In genomic region chr5:62029303-62029702, GRCh38 we compare ENCODE assay signal across 26 cellular contexts.
A peak's percentile ranks its signal among the peaks of the same experiment; 100 is the strongest.
DNase-seq lines count a peak whose midpoint lies in the region; ATAC-seq, FAIRE-seq and TF ChIP-seq lines count a peak whose summit lies in the region.
"Had no signal": no experiment of that assay in that cellular context is flagged by ENCODE, and none has a peak within 500 bp of the region (broad histone marks: within the 10 kb centered on the region; RNA-seq: fewer than 3 reads in every experiment).

No MANE protein-coding gene starts in this region.

- CTCF ChIA-PET in H1 (lab: Charles Lee; ENCODE audit: partially characterized antibody), result no interaction called here
- CTCF ChIA-PET in activated CD8-positive, alpha-beta T cell treated with anti-CD3 and anti-CD28 coated beads for 36 hours (lab: Charles Lee), result no interaction called here

- no peak overlapping the region for H2BK5ac ChIP-seq in H1 (ENCODE audit: low read depth, low read length)

- H3K4me3 ChIP-seq in AG10803 (ENCODE audit: low read length) (no peak overlapping the region), H1 (ENCODE audit: extremely low read depth in 1 of 4, insufficient read depth in 2 of 4, low read depth in 3 of 4, low read length in 4 of 4) (no peak overlapping the region)
- no peak overlapping the region for H3K4me3 ChIP-seq in effector memory CD4-positive, alpha-beta T cell (ENCODE audit: insufficient read depth, low read depth, low read length, poor library complexity, severe bottlenecking)
- H3K4me3 ChIP-seq: heart left ventricle, upper lobe of left lung had no signal

- peak; percentile 6 for DNase-seq in AG10803 (ENCODE audit: low read depth)
- DNase-seq in M059J (ENCODE audit: low read depth), result peak; percentile 28
- DNase-seq in H1 (ENCODE audit: low read depth in 1 of 2, low spot score in 2 of 2), result no peak
- DNase-seq in myocyte (ENCODE audit: low read depth), result peak; percentile 21
- no peak for DNase-seq in COLO668 (lab: John Stamatoyannopoulos, UW; ENCODE audit: unreplicated experiment)
- DNase-seq in activated CD8-positive, alpha-beta T cell treated with anti-CD3 and anti-CD28 coated beads for 36 hours, result no peak
- no peak for DNase-seq in effector memory CD4-positive, alpha-beta T cell
- DNase-seq: ACHN; activated effector memory CD4-positive, alpha-beta T cell treated with Interleukin-2 at 50 U/mL for 16 hours; aorta; CD4-positive, alpha-beta T cell; DND-41; erythroblast; heart left ventricle; immature natural killer cell; MM.1S; NCI-H187 treated with DMSO at 0.1 percent for 48 hours; NCI-H446; SHP77 treated with DMSO at 0.1 percent for 48 hours; stimulated activated naive CD4-positive, alpha-beta T cell treated with Interleukin-2 at 50 U/mL for 16 hours; upper lobe of left lung had no signal

- H3K27ac Mint-ChIP-seq in activated CD8-positive, alpha-beta T cell treated with anti-CD3 and anti-CD28 coated beads for 36 hours, result no peak overlapping the region
- H3K27ac Mint-ChIP-seq: CD4-positive, alpha-beta T cell; immature natural killer cell; memory B cell; nephron had no signal

- no peak overlapping the region for H3K27ac ChIP-seq in H1 (ENCODE audit: low read depth, low read length)
- H3K27ac ChIP-seq in effector memory CD4-positive, alpha-beta T cell (ENCODE audit: insufficient read depth, low read length, poor library complexity, severe bottlenecking), result no peak overlapping the region
- H3K27ac ChIP-seq: heart left ventricle, upper lobe of left lung had no signal

- no peak for FAIRE-seq in H1 (lab: Jason Lieb, UNC)
- FAIRE-seq: colon had no signal

- no peaks in the 10 kb centered on the region for H3K79me2 ChIP-seq in H1 (ENCODE audit: control insufficient read depth in 1 of 2, insufficient read depth in 2 of 2, low read length in 2 of 2)

- no peak for TF ChIP-seq POLR2A in H1 (IDR thresholded peaks at IDR 0.05; ENCODE audit: control extremely low read depth in 1 of 2, low read depth in 2 of 2, low read length in 2 of 2)

- H4K91ac ChIP-seq in H1 (replicated peaks; ENCODE audit: insufficient read length, low read length), result no peak overlapping the region

- no peaks in the 10 kb centered on the region for H3K23me2 ChIP-seq in H1 (ENCODE audit: low read depth, low read length)

- no peak overlapping the region for H2BK20ac ChIP-seq in H1 (ENCODE audit: low read length)

- H3K4me1 Mint-ChIP-seq in activated CD8-positive, alpha-beta T cell treated with anti-CD3 and anti-CD28 coated beads for 36 hours (ENCODE audit: low read depth), result no peaks in the 10 kb centered on the region
- H3K4me1 Mint-ChIP-seq: immature natural killer cell, memory B cell, nephron had no signal

- no peaks in the 10 kb centered on the region for H3K4me1 ChIP-seq in H1 (replicated peaks in 1 of 4; ENCODE audit: control insufficient read depth in 3 of 4, insufficient read depth in 4 of 4, low read length in 3 of 4)
- no peaks in the 10 kb centered on the region for H3K4me1 ChIP-seq in effector memory CD4-positive, alpha-beta T cell (ENCODE audit: control insufficient read depth, insufficient read depth, low read length, poor library complexity, severe bottlenecking)
- H3K4me1 ChIP-seq: heart left ventricle, upper lobe of left lung had no signal

- 98% methylated on average over 2 of the region's 2 CpGs; no CpG with 5 or more reads in 1 of the 2 experiments for WGBS in H1 (ENCODE audit: extremely low coverage in 1 of 2, insufficient coverage in 1 of 2, insufficient read length in 1 of 2, insufficient replicate concordance in 2 of 2, low coverage in 1 of 2, low lambda C conversion rate in 2 of 2, missing lambda C conversion rate in 1 of 2), 2 experiments

- no peak overlapping the region for H3K56ac ChIP-seq in H1 (replicated peaks; ENCODE audit: insufficient read length, low read depth, low read length)

- H4K5ac ChIP-seq in H1 (ENCODE audit: insufficient read length, low read depth, low read length), result no peak overlapping the region

- no peaks in the 10 kb centered on the region for H3K9me3 Mint-ChIP-seq in activated CD8-positive, alpha-beta T cell treated with anti-CD3 and anti-CD28 coated beads for 36 hours
- H3K9me3 Mint-ChIP-seq: memory B cell had no signal

- TF ChIP-seq CTCF in AG10803 (conservative IDR thresholded peaks at IDR 0.05; ENCODE audit: low read length), result no peak
- no peak for TF ChIP-seq CTCF in H1 (IDR thresholded peaks at IDR 0.05; ENCODE audit: control extremely low read depth in 1 of 3, insufficient read depth in 1 of 3, low read depth in 1 of 3, low read length in 3 of 3)
- no peak for TF ChIP-seq CTCF in activated CD8-positive, alpha-beta T cell treated with anti-CD3 and anti-CD28 coated beads for 36 hours (IDR thresholded peaks at IDR 0.05)

- H3K23ac ChIP-seq in H1 (ENCODE audit: insufficient read length), result no peak overlapping the region

- H3K4me2 ChIP-seq in H1 (ENCODE audit: insufficient read depth in 1 of 2, low read depth in 2 of 2, low read length in 2 of 2), result no peak overlapping the region

- H2AK5ac ChIP-seq in H1 (ENCODE audit: low read depth, low read length), result no peak overlapping the region

- H2BK15ac ChIP-seq in H1 (ENCODE audit: low read length), result no peak overlapping the region

- intact Hi-C loops in activated CD8-positive, alpha-beta T cell treated with anti-CD3 and anti-CD28 coated beads for 36 hours (cut with micrococcal nuclease), result no loop called here

- H2BK120ac ChIP-seq in H1 (replicated peaks; ENCODE audit: low read depth, low read length), result no peak overlapping the region

- no peak overlapping the region for H3K14ac ChIP-seq in H1 (ENCODE audit: insufficient read length)

- H3K36me3 Mint-ChIP-seq in activated CD8-positive, alpha-beta T cell treated with anti-CD3 and anti-CD28 coated beads for 36 hours (ENCODE audit: low read depth), result no peaks in the 10 kb centered on the region
- H3K36me3 Mint-ChIP-seq: immature natural killer cell, memory B cell had no signal

- TF ChIP-seq RAD21 in H1 (IDR thresholded peaks at IDR 0.05 in 1 of 2, conservative IDR thresholded peaks at IDR 0.05 in 1 of 2; ENCODE audit: low read depth in 2 of 2, low read length in 2 of 2), result no peak

- no peak overlapping the region for H3K4ac ChIP-seq in H1 (replicated peaks; ENCODE audit: insufficient read length, low read depth, low read length)

- H2BK12ac ChIP-seq in H1 (ENCODE audit: low read depth, low read length), result no peak overlapping the region

- H2AFZ ChIP-seq in H1 (ENCODE audit: low read length), result 0 out of 2 replicates have a peak overlapping the region, but pooled peaks have one; percentile 45

- H3K36me3 ChIP-seq in H1 (ENCODE audit: control insufficient read depth in 2 of 4, insufficient read depth in 4 of 4, low read length in 3 of 4), result no peaks in the 10 kb centered on the region
- H3K36me3 ChIP-seq in effector memory CD4-positive, alpha-beta T cell (ENCODE audit: control insufficient read depth, insufficient read depth, low read length), result no peaks in the 10 kb centered on the region
- H3K36me3 ChIP-seq: heart left ventricle, upper lobe of left lung had no signal

- H3K27me3 ChIP-seq in H1 (replicated peaks in 1 of 4; ENCODE audit: control insufficient read depth in 3 of 4, extremely low read depth in 1 of 4, insufficient read depth in 3 of 4, low read length in 3 of 4), result no peaks in the 10 kb centered on the region
- H3K27me3 ChIP-seq in effector memory CD4-positive, alpha-beta T cell (replicated peaks; ENCODE audit: control insufficient read depth, insufficient read depth, low read length, poor library complexity, severe bottlenecking), result no peaks in the 10 kb centered on the region
- H3K27me3 ChIP-seq: heart left ventricle, upper lobe of left lung had no signal

- no peaks in the 10 kb centered on the region for H3K79me1 ChIP-seq in H1 (ENCODE audit: low read depth, low read length)

- no peak overlapping the region for H3K4me3 Mint-ChIP-seq in activated CD8-positive, alpha-beta T cell treated with anti-CD3 and anti-CD28 coated beads for 36 hours
- H3K4me3 Mint-ChIP-seq: CD4-positive, alpha-beta T cell; immature natural killer cell; memory B cell; nephron had no signal

- no peak for TF ChIP-seq EP300 in H1 (IDR thresholded peaks at IDR 0.05; ENCODE audit: borderline replicate concordance in 1 of 2, low read depth in 2 of 2, low read length in 2 of 2)

- H3K9me3 ChIP-seq in H1 (ENCODE audit: insufficient read depth in 2 of 2, low read depth in 1 of 2, low read length in 1 of 2), result no peaks in the 10 kb centered on the region
- H3K9me3 ChIP-seq in effector memory CD4-positive, alpha-beta T cell (ENCODE audit: control insufficient read depth, low read length), result no peaks in the 10 kb centered on the region
- H3K9me3 ChIP-seq: upper lobe of left lung had no signal

- ATAC-seq in activated CD8-positive, alpha-beta T cell treated with anti-CD3 and anti-CD28 coated beads for 36 hours, result no peak
- no peak for ATAC-seq in GM21825 (IDR thresholded peaks at IDR 0.05; ENCODE audit: unreplicated experiment)
- ATAC-seq: activated CD4-positive, CD25-positive, alpha-beta regulatory T cell treated with anti-CD3 and anti-CD28 coated beads, Interleukin-2, amount 50 U/mL, for 24 hours; heart left ventricle had no signal

- H3K18ac ChIP-seq in H1 (ENCODE audit: extremely low read depth, low read length), result no peak overlapping the region

- no peak overlapping the region for H4K8ac ChIP-seq in H1 (ENCODE audit: extremely low read depth, insufficient read depth, low read length)

- H3K27me3 Mint-ChIP-seq in activated CD8-positive, alpha-beta T cell treated with anti-CD3 and anti-CD28 coated beads for 36 hours, result no peaks in the 10 kb centered on the region
- H3K27me3 Mint-ChIP-seq: CD4-positive, alpha-beta T cell had no signal

- no peak overlapping the region for H3K9ac ChIP-seq in H1 (replicated peaks in 1 of 4; ENCODE audit: extremely low read depth in 1 of 4, low read depth in 3 of 4, low read length in 3 of 4)

- H4K20me1 ChIP-seq in H1 (replicated peaks in 1 of 2; ENCODE audit: control insufficient read depth in 1 of 2, insufficient read depth in 2 of 2, low read length in 2 of 2), result no peaks in the 10 kb centered on the region

- POLR2A ChIA-PET in H1 (lab: Charles Lee; ENCODE audit: partially characterized antibody), result no interaction called here
- POLR2A ChIA-PET in activated CD8-positive, alpha-beta T cell treated with anti-CD3 and anti-CD28 coated beads for 36 hours (lab: Charles Lee), result no interaction called here

TF ChIP-seq in H1, 55 proteins besides CTCF, POLR2A, EP300 and RAD21 (continues in another document):
- TF ChIP-seq MAFK (IDR thresholded peaks at IDR 0.05; ENCODE audit: low read depth, low read length) (no peak), HDAC2 (IDR thresholded peaks at IDR 0.05; ENCODE audit: borderline replicate concordance in 1 of 2, low read depth in 2 of 2, low read length in 2 of 2) (no peak), MAX (IDR thresholded peaks at IDR 0.05) (no peak), CHD1 (IDR thresholded peaks at IDR 0.05; ENCODE audit: low read depth, low read length) (no peak), TAF7 (optimal IDR thresholded peaks at IDR 0.05; ENCODE audit: borderline replicate concordance, low read depth, low read length) (no peak), RNF2 (IDR thresholded peaks at IDR 0.05; ENCODE audit: borderline replicate concordance, low read depth, low read length, missing control alignments, poor library complexity, severe bottlenecking) (no peak), TCF12 (IDR thresholded peaks at IDR 0.05; ENCODE audit: low read depth, low read length) (no peak)

Comparison
In these comparisons a context has a peak if more than half of its experiments do, and no peak if none do; other contexts are left out.
1. DNase-seq: peak in AG10803 (single experiment), M059J (single experiment) and myocyte (single experiment); none in H1 (0 of 2), COLO668 (single experiment), activated CD8-positive, alpha-beta T cell treated with anti-CD3 and anti-CD28 coated beads for 36 hours (single experiment) and effector memory CD4-positive, alpha-beta T cell (0 of 3).